In the genomic region with DNA sequence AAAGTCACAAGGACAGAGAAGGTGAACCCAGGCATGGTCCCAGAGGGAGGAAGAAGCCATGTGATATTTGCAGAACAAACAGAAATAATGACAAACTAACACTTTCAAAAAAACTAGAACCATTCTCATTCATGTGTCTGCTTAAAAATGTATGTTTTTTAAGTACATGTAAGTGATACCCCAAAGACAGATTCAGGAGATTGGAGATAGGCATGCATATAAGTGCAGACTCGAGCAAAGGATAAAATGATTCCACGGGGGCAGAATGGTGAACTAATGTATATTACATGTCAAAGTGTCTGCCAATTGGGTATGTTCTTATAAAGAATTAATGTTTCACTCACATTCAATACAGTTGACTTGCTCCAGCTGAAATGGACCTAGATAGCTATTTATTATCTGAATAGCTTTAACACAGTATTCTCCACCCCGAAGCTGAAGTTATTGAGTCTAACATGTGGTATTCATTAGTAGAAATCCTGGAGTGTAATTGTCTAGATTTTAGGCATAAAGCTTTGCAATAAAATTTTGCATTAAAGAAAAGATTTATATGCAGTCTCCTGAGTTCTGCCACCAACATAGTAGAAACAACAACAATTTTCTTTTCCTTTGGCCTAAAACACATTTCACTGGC, we compare ENCODE assay signal across 2 cellular contexts.
TF ChIP-seq lines count a peak whose summit lies in the region.

No MANE protein-coding gene starts in this region.

TF ChIP-seq in A549, 52 proteins besides CTCF, POLR2A, EP300 and RAD21:
- no peak for TF ChIP-seq NPAS2 (CRISPR knock-in tag; IDR thresholded peaks at IDR 0.05; ENCODE audit: borderline replicate concordance)
- TF ChIP-seq CHD4 (IDR thresholded peaks at IDR 0.05; ENCODE audit: borderline replicate concordance) = no peak
- no peak for TF ChIP-seq BHLHE40 (IDR thresholded peaks at IDR 0.05; ENCODE audit: low read depth, low read length)
- no peak for TF ChIP-seq ATOH8 (CRISPR knock-in tag; IDR thresholded peaks at IDR 0.05; ENCODE audit: low read depth)
- no peak for TF ChIP-seq PHF8 (IDR thresholded peaks at IDR 0.05; ENCODE audit: borderline replicate concordance, low read depth)
- no peak for TF ChIP-seq ESRRA (IDR thresholded peaks at IDR 0.05; ENCODE audit: borderline replicate concordance, low read length)
- no peak for TF ChIP-seq NR3C1 (IDR thresholded peaks at IDR 0.05)
- TF ChIP-seq CHD2 (IDR thresholded peaks at IDR 0.05; ENCODE audit: low read length, partially characterized antibody) = no peak
- TF ChIP-seq FOXS1 (CRISPR knock-in tag; IDR thresholded peaks at IDR 0.05) = no peak
- no peak for TF ChIP-seq RARB (CRISPR knock-in tag; IDR thresholded peaks at IDR 0.05)
- no peak for TF ChIP-seq RFX5 (IDR thresholded peaks at IDR 0.05)
- no peak for TF ChIP-seq MAZ (IDR thresholded peaks at IDR 0.05; ENCODE audit: borderline replicate concordance, low read depth, low read length)
TF ChIP-seq in A549: peak in this region for 0.

TF ChIP-seq in HEK293, 187 proteins besides CTCF, POLR2A, EP300 and RAD21 (continued from another document):
- no peak for TF ChIP-seq KLF7 (tag by site-specific recombination; IDR thresholded peaks at IDR 0.05; ENCODE audit: borderline replicate concordance)
- TF ChIP-seq ZBTB21 (tag by site-specific recombination; IDR thresholded peaks at IDR 0.05) = no peak
- no peak for TF ChIP-seq ZNF621 (tag by site-specific recombination; IDR thresholded peaks at IDR 0.05)
- peak; percentile 51 for TF ChIP-seq ZBTB17 (tag by site-specific recombination; IDR thresholded peaks at IDR 0.05)
- TF ChIP-seq ZBTB44 (tag by site-specific recombination; IDR thresholded peaks at IDR 0.05) = 0 out of 2 replicates have a peak, but pooled peaks have one; percentile 11
